ENCODE assay signal across 8 cellular contexts in the genomic region with DNA sequence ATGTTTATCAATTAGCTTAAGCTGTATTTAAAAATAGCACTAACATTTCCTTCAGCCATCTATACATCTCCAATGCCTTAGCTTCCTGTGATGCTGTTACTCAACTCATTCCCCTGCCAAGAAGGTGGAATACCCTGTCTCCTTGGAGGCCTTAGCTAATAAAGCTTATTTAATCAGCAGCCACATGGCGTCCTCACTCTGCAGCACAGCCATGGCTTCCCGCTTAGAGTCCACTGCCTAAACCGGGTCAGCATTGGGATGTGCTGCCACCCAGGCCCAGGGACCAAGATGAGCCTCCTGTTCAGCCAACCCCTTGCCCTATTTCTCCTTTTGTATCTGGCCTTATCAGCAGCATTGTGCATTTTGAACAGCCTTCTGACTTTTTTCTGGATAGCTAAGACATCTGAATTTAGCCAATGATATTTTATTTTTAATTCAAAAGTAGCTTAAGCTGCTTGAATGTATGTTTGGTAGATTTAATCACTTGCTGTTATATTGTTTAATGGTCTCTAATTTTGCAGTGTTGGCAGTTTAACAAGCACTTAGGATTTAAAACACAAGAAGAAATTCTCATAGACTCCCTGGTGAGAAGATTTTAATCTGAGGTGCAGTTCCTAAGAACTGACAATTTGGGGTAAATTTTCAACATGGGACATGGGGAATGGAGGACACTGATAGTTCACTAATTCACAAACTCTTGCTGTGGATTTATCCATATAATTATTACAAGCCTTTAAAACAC.
DNase-seq lines count a peak whose midpoint lies in the region; ATAC-seq and TF ChIP-seq lines count a peak whose summit lies in the region.

No MANE protein-coding gene starts in this region.

- H3K27ac Mint-ChIP-seq in endodermal cell: peak overlapping the region; percentile 84
- peak overlapping the region in 5 of 6 donors; percentile 5 to 35 (median 28) for H3K27ac Mint-ChIP-seq in naive B cell
- no peak overlapping the region for H3K27ac Mint-ChIP-seq in activated CD8-positive, alpha-beta T cell treated with anti-CD3 and anti-CD28 coated beads for 36 hours

- H3K9me3 Mint-ChIP-seq in endodermal cell: no peaks in the 10 kb centered on the region
- H3K9me3 Mint-ChIP-seq in naive B cell: no peaks in the 10 kb centered on the region
- H3K9me3 Mint-ChIP-seq in activated CD8-positive, alpha-beta T cell treated with anti-CD3 and anti-CD28 coated beads for 36 hours: no peaks in the 10 kb centered on the region

- TF ChIP-seq CTCF in BE2C (IDR thresholded peaks at IDR 0.05; ENCODE audit: low read depth, low read length): no peak
- peak; percentile 17 for TF ChIP-seq CTCF in endodermal cell (conservative IDR thresholded peaks at IDR 0.05)
- TF ChIP-seq CTCF in activated CD8-positive, alpha-beta T cell treated with anti-CD3 and anti-CD28 coated beads for 36 hours (IDR thresholded peaks at IDR 0.05): no peak

- CTCF ChIA-PET in activated CD8-positive, alpha-beta T cell treated with anti-CD3 and anti-CD28 coated beads for 36 hours (lab: Charles Lee): interaction anchor here (0.7 to 2.1 kb wide), 19 partner anchors 10 to 780 kb away, joined by 3 to 18 read pairs (median 4); a partner anchor contains a TSS

- H3K4me3 ChIP-seq in BE2C (ENCODE audit: low read depth, low read length) (no peak overlapping the region), MG63 (no peak overlapping the region), endodermal cell (ENCODE audit: low read length) (no peak overlapping the region)

- H3K27me3 Mint-ChIP-seq in endodermal cell (ENCODE audit: insufficient read depth) (no peaks in the 10 kb centered on the region), naive B cell (no peaks in the 10 kb centered on the region)
- H3K27me3 Mint-ChIP-seq in activated CD8-positive, alpha-beta T cell treated with anti-CD3 and anti-CD28 coated beads for 36 hours: no peaks in the 10 kb centered on the region

- no peaks in the 10 kb centered on the region for H3K36me3 ChIP-seq in BE2C
- no peaks in the 10 kb centered on the region for H3K36me3 ChIP-seq in MG63
- no peaks in the 10 kb centered on the region for H3K36me3 ChIP-seq in endodermal cell (ENCODE audit: control insufficient read depth, insufficient read depth, low read length)

- 68 to 71% methylated on average over 3 of the region's 3 CpGs for WGBS in endodermal cell (ENCODE audit: insufficient coverage in 1 of 2, insufficient read length in 1 of 2), 2 experiments

- H3K27me3 ChIP-seq in BE2C: no peaks in the 10 kb centered on the region
- no peaks in the 10 kb centered on the region for H3K27me3 ChIP-seq in MG63
- H3K27me3 ChIP-seq in endodermal cell (ENCODE audit: control insufficient read depth, insufficient read depth, low read length, poor library complexity, severe bottlenecking): peaks cover 3% of the 10 kb centered on the region

- intact Hi-C loops in activated CD8-positive, alpha-beta T cell treated with anti-CD3 and anti-CD28 coated beads for 36 hours (cut with micrococcal nuclease): loop anchor here (10.0 kb wide), 2 partner anchors 650 to 740 kb away; no protein-coding TSS in a partner anchor

- POLR2A ChIA-PET in activated CD8-positive, alpha-beta T cell treated with anti-CD3 and anti-CD28 coated beads for 36 hours (lab: Charles Lee): interaction anchor here (1.8 kb wide), 1 partner anchor 113 kb away, joined by 4 read pairs; a partner anchor contains a TSS

- peak overlapping the region; percentile 8 for H3K27ac ChIP-seq in endodermal cell (ENCODE audit: low read depth, low read length)

- H3K4me3 Mint-ChIP-seq in endodermal cell (no peak overlapping the region), naive B cell (no peak overlapping the region)
- H3K4me3 Mint-ChIP-seq in activated CD8-positive, alpha-beta T cell treated with anti-CD3 and anti-CD28 coated beads for 36 hours: no peak overlapping the region

- DNase-seq in BE2C: peak; percentile 22
- DNase-seq in MG63: peak; percentile 63
- peak; percentile 69 for DNase-seq in endodermal cell
- DNase-seq in naive B cell: no peak
- DNase-seq in activated CD8-positive, alpha-beta T cell treated with anti-CD3 and anti-CD28 coated beads for 36 hours: no peak
- DNase-seq in stimulated activated CD4-positive, alpha-beta T cell treated with anti-CD3 and anti-CD28 coated beads, Interleukin-4, amount 100 ng/mL, for 1 hour: no peak
- no peak for DNase-seq in AML-193 (lab: John Stamatoyannopoulos, UW)

- ATAC-seq in naive B cell (ENCODE audit: low read depth in 2 of 2): no peak
- no peak for ATAC-seq in GM21619 (IDR thresholded peaks at IDR 0.05; ENCODE audit: unreplicated experiment)
- no peak for ATAC-seq in activated CD8-positive, alpha-beta T cell treated with anti-CD3 and anti-CD28 coated beads for 36 hours

- H3K4me1 Mint-ChIP-seq in endodermal cell (peaks cover 39% of the 10 kb centered on the region), naive B cell (no peaks in the 10 kb centered on the region)
- H3K4me1 Mint-ChIP-seq in activated CD8-positive, alpha-beta T cell treated with anti-CD3 and anti-CD28 coated beads for 36 hours (ENCODE audit: low read depth): peaks cover 8% of the 10 kb centered on the region

- H3K9me3 ChIP-seq in BE2C: no peaks in the 10 kb centered on the region
- H3K9me3 ChIP-seq in MG63: no peaks in the 10 kb centered on the region
- no peaks in the 10 kb centered on the region for H3K9me3 ChIP-seq in endodermal cell (ENCODE audit: control insufficient read depth, low read length)

- H3K4me1 ChIP-seq in BE2C (peaks cover 12% of the 10 kb centered on the region), endodermal cell (ENCODE audit: control insufficient read depth, insufficient read depth, low read length) (peaks cover 13% of the 10 kb centered on the region)

- no peaks in the 10 kb centered on the region for H3K36me3 Mint-ChIP-seq in endodermal cell (ENCODE audit: low read depth)
- H3K36me3 Mint-ChIP-seq in naive B cell: no peaks in the 10 kb centered on the region
- H3K36me3 Mint-ChIP-seq in activated CD8-positive, alpha-beta T cell treated with anti-CD3 and anti-CD28 coated beads for 36 hours (ENCODE audit: low read depth): peaks cover 2% of the 10 kb centered on the region

- H3K9ac ChIP-seq in endodermal cell (ENCODE audit: extremely low read depth, low read length, poor library complexity, severe bottlenecking): no peak overlapping the region

Comparison
In these comparisons a context has a peak if more than half of its experiments do, and no peak if none do; other contexts are left out.
1. DNase-seq: peak in BE2C (single experiment), MG63 (single experiment) and endodermal cell (single experiment); none in naive B cell (single experiment), activated CD8-positive, alpha-beta T cell treated with anti-CD3 and anti-CD28 coated beads for 36 hours (single experiment), stimulated activated CD4-positive, alpha-beta T cell treated with anti-CD3 and anti-CD28 coated beads, Interleukin-4, amount 100 ng/mL, for 1 hour (single experiment) and AML-193 (0 of 2).